Comparison of ENCODE assay signal across 21 cellular contexts in the genomic region with DNA sequence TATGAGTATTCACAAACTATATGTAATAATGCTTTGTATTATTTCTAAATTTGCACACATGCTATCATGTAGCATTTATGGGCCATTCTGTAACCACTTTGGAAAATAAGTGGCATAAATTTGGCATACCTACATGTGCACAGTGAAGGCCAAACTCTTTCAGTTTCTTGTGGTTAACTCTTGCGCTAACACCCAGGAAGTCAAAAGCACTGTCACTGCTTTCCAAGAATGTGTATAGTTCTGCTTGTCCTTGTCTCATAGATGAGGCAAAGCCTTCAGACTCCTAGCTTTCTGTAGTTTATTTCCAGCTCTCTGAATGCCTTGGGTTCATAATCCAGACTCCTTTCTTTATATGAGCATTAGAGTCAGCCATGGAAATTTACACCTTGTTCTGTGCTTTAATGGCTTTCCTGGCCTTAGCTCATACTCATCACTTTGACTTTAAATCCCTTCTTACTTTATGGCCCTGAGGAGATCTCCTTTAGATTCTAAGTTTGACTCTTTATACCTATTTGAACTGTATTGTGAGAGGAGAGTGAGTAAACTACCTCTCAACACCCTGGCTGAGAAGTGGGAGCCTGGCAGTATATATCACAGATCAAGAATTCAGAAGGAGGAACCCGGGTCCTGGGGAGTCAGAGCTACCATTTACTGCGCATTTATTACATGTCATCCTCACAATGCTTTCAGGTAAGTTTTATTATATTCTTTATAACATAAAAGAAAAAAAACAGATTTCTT. TPM values are rescaled to one million over a fixed set of nuclear protein-coding genes. Genes with fewer than 3 reads are reported as not detected.
DNase-seq lines count a peak whose midpoint lies in the region; ATAC-seq and TF ChIP-seq lines count a peak whose summit lies in the region.
"Had no signal": no experiment of that assay in that cellular context is flagged by ENCODE, and none has a peak within 500 bp of the region (broad histone marks: within the 10 kb centered on the region; RNA-seq: fewer than 3 reads in every experiment).

No MANE protein-coding gene starts in this region.

- no peaks in the 10 kb centered on the region for H3K27me3 Mint-ChIP-seq in activated CD8-positive, alpha-beta memory T cell treated with anti-CD3 and anti-CD28 coated beads, Interleukin-2, amount 10 ng/mL, durations not matched to agents 7 days and 5 days

- no peaks in the 10 kb centered on the region for H3K9me3 Mint-ChIP-seq in activated CD8-positive, alpha-beta memory T cell treated with anti-CD3 and anti-CD28 coated beads, Interleukin-2, amount 10 ng/mL, durations not matched to agents 7 days and 5 days (ENCODE audit: low read depth)
- H3K9me3 Mint-ChIP-seq: activated T-cell treated with anti-CD3 and anti-CD28 coated beads, Interleukin-2, amount 50 U/mL, for 72 hours had no signal

- peak; percentile 58 for ATAC-seq in activated CD8-positive, alpha-beta memory T cell treated with anti-CD3 and anti-CD28 coated beads, Interleukin-2, amount 10 ng/mL, durations not matched to agents 7 days and 5 days
- no peak for ATAC-seq in HG02938 (IDR thresholded peaks at IDR 0.05; ENCODE audit: unreplicated experiment)

- no peak overlapping the region for H3K4me3 ChIP-seq in NB4 (ENCODE audit: low read depth, low read length)
- H3K4me3 ChIP-seq: GM23248, spleen, suprapubic skin, vagina had no signal

- CTCF ChIA-PET in activated CD8-positive, alpha-beta memory T cell treated with anti-CD3 and anti-CD28 coated beads, Interleukin-2, amount 10 ng/mL, durations not matched to agents 7 days and 5 days (lab: Charles Lee), result interaction anchor here (0.6 to 2.9 kb wide), 2 partner anchors 12 to 609 kb away, joined by 4 to 8 read pairs; no protein-coding TSS in a partner anchor

- no peak for TF ChIP-seq CTCF in NB4 (IDR thresholded peaks at IDR 0.05; ENCODE audit: low read depth, low read length)

- no peak for DNase-seq in activated CD8-positive, alpha-beta memory T cell treated with anti-CD3 and anti-CD28 coated beads, Interleukin-2, amount 10 ng/mL, durations not matched to agents 7 days and 5 days
- no peak for DNase-seq in activated CD8-positive, alpha-beta memory T cell treated with anti-CD3 and anti-CD28 coated beads for 24 hours
- DNase-seq in NB4 (ENCODE audit: low read depth), result peak; percentile 72
- peak; percentile 5 for DNase-seq in central memory CD4-positive, alpha-beta T cell
- DNase-seq in renal cortical epithelial cell (ENCODE audit: low read depth), result peak; percentile 77
- no peak for DNase-seq in iPS-NIHi11 (ENCODE audit: low spot score)
- DNase-seq in middle frontal gyrus (ENCODE audit: extremely low spot score, low spot score), result no peak
- DNase-seq: activated T-cell treated with anti-CD3 and anti-CD28 coated beads, Interleukin-2, amount 50 U/mL, for 72 hours; GM23248; NCI-H1048; NCI-H2029 treated with DMSO at 0.1 percent for 48 hours; NCI-H446 treated with DMSO at 0.1 percent for 48 hours; spleen had no signal

- peaks cover 2% of the 10 kb centered on the region for H3K36me3 Mint-ChIP-seq in activated CD8-positive, alpha-beta memory T cell treated with anti-CD3 and anti-CD28 coated beads, Interleukin-2, amount 10 ng/mL, durations not matched to agents 7 days and 5 days
- H3K36me3 Mint-ChIP-seq: CD4-positive, CD25-positive, alpha-beta regulatory T cell; mesothelial cell of epicardium had no signal

- H3K4me3 Mint-ChIP-seq in activated CD8-positive, alpha-beta memory T cell treated with anti-CD3 and anti-CD28 coated beads, Interleukin-2, amount 10 ng/mL, durations not matched to agents 7 days and 5 days, result no peak overlapping the region
- H3K4me3 Mint-ChIP-seq: CD4-positive, CD25-positive, alpha-beta regulatory T cell; mesothelial cell of epicardium had no signal

- TF ChIP-seq POLR2A in NB4 (IDR thresholded peaks at IDR 0.05; ENCODE audit: extremely low read depth, insufficient read length), result no peak

- H3K27ac Mint-ChIP-seq in activated CD8-positive, alpha-beta memory T cell treated with anti-CD3 and anti-CD28 coated beads, Interleukin-2, amount 10 ng/mL, durations not matched to agents 7 days and 5 days, result no peak overlapping the region
- H3K27ac Mint-ChIP-seq: activated T-cell treated with anti-CD3 and anti-CD28 coated beads, Interleukin-2, amount 50 U/mL, for 72 hours; CD4-positive, CD25-positive, alpha-beta regulatory T cell; mesothelial cell of epicardium had no signal

- peaks cover 20% of the 10 kb centered on the region for H3K4me1 Mint-ChIP-seq in activated CD8-positive, alpha-beta memory T cell treated with anti-CD3 and anti-CD28 coated beads, Interleukin-2, amount 10 ng/mL, durations not matched to agents 7 days and 5 days
- H3K4me1 Mint-ChIP-seq: mesothelial cell of epicardium had no signal

RNA-seq across cellular contexts. Expression of gene SLC17A3, which starts 0.9 kb away (rescaled TPM):
- total RNA-seq in activated CD8-positive, alpha-beta memory T cell treated with anti-CD3 and anti-CD28 coated beads, Interleukin-2, amount 10 ng/mL, durations not matched to agents 7 days and 5 days, result under 1 TPM; 0.26 to 0.76 TPM
- 5.6 and 30.0 TPM in 2 replicates for total RNA-seq in renal cortical epithelial cell
- total RNA-seq: CD4-positive, CD25-positive, alpha-beta regulatory T cell; dermis microvascular lymphatic vessel endothelial cell; frontal cortex; GM23248; mesothelial cell of epicardium; pulmonary artery endothelial cell; spleen; suprapubic skin; vagina had no signal

RNA-seq across cellular contexts. Expression of gene SLC17A1, which starts 43.1 kb away (rescaled TPM):
- not detected for total RNA-seq in activated CD8-positive, alpha-beta memory T cell treated with anti-CD3 and anti-CD28 coated beads, Interleukin-2, amount 10 ng/mL, durations not matched to agents 7 days and 5 days
- total RNA-seq in renal cortical epithelial cell, result 7.6 and 18.4 TPM in 2 replicates
- total RNA-seq: CD4-positive, CD25-positive, alpha-beta regulatory T cell; dermis microvascular lymphatic vessel endothelial cell; frontal cortex; GM23248; mesothelial cell of epicardium; pulmonary artery endothelial cell; spleen; suprapubic skin; vagina had no signal

RNA-seq across cellular contexts. Expression of gene SLC17A2, which starts 55.5 kb away (rescaled TPM):
- not detected for total RNA-seq in activated CD8-positive, alpha-beta memory T cell treated with anti-CD3 and anti-CD28 coated beads, Interleukin-2, amount 10 ng/mL, durations not matched to agents 7 days and 5 days
- 0.30 TPM in 1 of 2 replicates, not detected in the other for total RNA-seq in renal cortical epithelial cell
- total RNA-seq: activated T-cell treated with anti-CD3 and anti-CD28 coated beads, Interleukin-2, amount 50 U/mL, for 72 hours; CD4-positive, CD25-positive, alpha-beta regulatory T cell; dermis microvascular lymphatic vessel endothelial cell; frontal cortex; GM23248; mesothelial cell of epicardium; pulmonary artery endothelial cell; spleen; suprapubic skin; vagina had no signal

Comparison
In these comparisons a context has a peak if more than half of its experiments do, and no peak if none do; other contexts are left out.
1. DNase-seq: peak in NB4 (single experiment), central memory CD4-positive, alpha-beta T cell (single experiment) and renal cortical epithelial cell (single experiment); none in activated CD8-positive, alpha-beta memory T cell treated with anti-CD3 and anti-CD28 coated beads, Interleukin-2, amount 10 ng/mL, durations not matched to agents 7 days and 5 days (single experiment), activated CD8-positive, alpha-beta memory T cell treated with anti-CD3 and anti-CD28 coated beads for 24 hours (single experiment), iPS-NIHi11 (single experiment) and middle frontal gyrus (single experiment).